Comparison of ENCODE assay signal across 8 cellular contexts in the genomic region with DNA sequence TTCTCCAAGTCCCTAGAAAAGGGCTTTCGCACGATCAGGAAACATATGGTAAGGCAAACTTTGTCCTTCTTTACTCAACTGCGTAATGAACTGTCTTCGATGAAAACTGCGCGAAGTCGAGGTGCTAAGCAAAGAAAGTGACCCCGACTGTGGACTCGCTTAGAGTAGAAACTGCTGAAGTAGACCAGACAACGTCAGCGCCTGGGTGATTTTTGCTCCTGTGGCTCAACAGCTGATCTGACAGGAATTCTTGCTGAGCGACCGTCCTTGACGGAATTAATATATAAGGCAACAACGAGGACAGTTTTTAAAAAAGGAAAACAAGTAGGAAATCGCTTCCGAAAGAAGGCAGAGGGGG. TPM values are rescaled to one million over a fixed set of nuclear protein-coding genes. Genes with fewer than 3 reads are reported as not detected.
DNase-seq lines count a peak whose midpoint lies in the region; ATAC-seq and TF ChIP-seq lines count a peak whose summit lies in the region.

No MANE protein-coding gene starts in this region.

- H3K36me3 Mint-ChIP-seq in activated CD8-positive, alpha-beta T cell treated with anti-CD3 and anti-CD28 coated beads, Interleukin-2, amount 10 ng/mL, durations not matched to agents 7 days and 5 days (ENCODE audit: low read depth), result peaks cover 39% of the 10 kb centered on the region

- peaks cover 27% of the 10 kb centered on the region for H3K4me1 Mint-ChIP-seq in activated CD8-positive, alpha-beta T cell treated with anti-CD3 and anti-CD28 coated beads, Interleukin-2, amount 10 ng/mL, durations not matched to agents 7 days and 5 days (ENCODE audit: low read depth)

- TF ChIP-seq RAD21 in Ishikawa (IDR thresholded peaks at IDR 0.05; ENCODE audit: low read depth), result no peak

- no peak for TF ChIP-seq EP300 in Ishikawa (IDR thresholded peaks at IDR 0.05; ENCODE audit: borderline replicate concordance)

- peak overlapping the region; percentile 97 for H3K4me3 Mint-ChIP-seq in activated CD8-positive, alpha-beta T cell treated with anti-CD3 and anti-CD28 coated beads, Interleukin-2, amount 10 ng/mL, durations not matched to agents 7 days and 5 days

- DNase-seq in NCI-H146 (lab: John Stamatoyannopoulos, UW) (peak; percentile 26), NCI-H146 treated with DMSO at 0.1 percent for 48 hours (lab: John Stamatoyannopoulos, UW; ENCODE audit: unreplicated experiment) (no peak), fibroblast of peridontal ligament (ENCODE audit: extremely low read depth) (peak; percentile 61), myocyte (ENCODE audit: low read depth) (peak; percentile 83), retina (no peak), NCI-H2196 treated with DMSO at 0.1 percent for 48 hours (lab: John Stamatoyannopoulos, UW; ENCODE audit: unreplicated experiment) (no peak)
- DNase-seq in activated CD8-positive, alpha-beta T cell treated with anti-CD3 and anti-CD28 coated beads, Interleukin-2, amount 10 ng/mL, durations not matched to agents 7 days and 5 days, result peak; percentile 37

- POLR2A ChIA-PET in activated CD8-positive, alpha-beta T cell treated with anti-CD3 and anti-CD28 coated beads, Interleukin-2, amount 10 ng/mL, durations not matched to agents 7 days and 5 days (lab: Charles Lee), result interaction anchor here (0.6 to 2.7 kb wide), 15 partner anchors 9 to 280 kb away, joined by 3 to 45 read pairs (median 5); a partner anchor contains a TSS

- CTCF ChIA-PET in activated CD8-positive, alpha-beta T cell treated with anti-CD3 and anti-CD28 coated beads, Interleukin-2, amount 10 ng/mL, durations not matched to agents 7 days and 5 days (lab: Charles Lee), result interaction anchor here (0.8 to 2.7 kb wide), 5 partner anchors 9 to 109 kb away, joined by 3 to 11 read pairs (median 4); no protein-coding TSS in a partner anchor

- H3K27ac Mint-ChIP-seq in activated CD8-positive, alpha-beta T cell treated with anti-CD3 and anti-CD28 coated beads, Interleukin-2, amount 10 ng/mL, durations not matched to agents 7 days and 5 days, result peak overlapping the region; percentile 94

- H3K27me3 Mint-ChIP-seq in activated CD8-positive, alpha-beta T cell treated with anti-CD3 and anti-CD28 coated beads, Interleukin-2, amount 10 ng/mL, durations not matched to agents 7 days and 5 days (ENCODE audit: low read depth), result no peaks in the 10 kb centered on the region

- ATAC-seq in activated CD8-positive, alpha-beta T cell treated with anti-CD3 and anti-CD28 coated beads, Interleukin-2, amount 10 ng/mL, durations not matched to agents 7 days and 5 days, result no peak

- no peaks in the 10 kb centered on the region for H3K9me3 Mint-ChIP-seq in activated CD8-positive, alpha-beta T cell treated with anti-CD3 and anti-CD28 coated beads, Interleukin-2, amount 10 ng/mL, durations not matched to agents 7 days and 5 days (ENCODE audit: insufficient read depth)

TF ChIP-seq in Ishikawa, 13 proteins besides CTCF, POLR2A, EP300 and RAD21:
- TF ChIP-seq NFIC (IDR thresholded peaks at IDR 0.05) (no peak), TEAD4 (IDR thresholded peaks at IDR 0.05) (peak; percentile 36; the same call in 1 of the 2 replicates)

RNA-seq across cellular contexts. Expression of a gene that starts 0.6 kb away (rescaled TPM):
- 100 to 1,000 TPM; 235 to 238 TPM for total RNA-seq in activated CD8-positive, alpha-beta T cell treated with anti-CD3 and anti-CD28 coated beads, Interleukin-2, amount 10 ng/mL, durations not matched to agents 7 days and 5 days
- total RNA-seq in myocyte, result 145 and 176 TPM in 2 replicates
- 375 TPM for polyA plus RNA-seq in myocyte (2012)

RNA-seq across cellular contexts. Expression of a gene that starts 32.7 kb away (rescaled TPM):
- 100 to 1,000 TPM; 112 to 113 TPM for total RNA-seq in activated CD8-positive, alpha-beta T cell treated with anti-CD3 and anti-CD28 coated beads, Interleukin-2, amount 10 ng/mL, durations not matched to agents 7 days and 5 days
- total RNA-seq in myocyte, result 16.4 and 24.0 TPM in 2 replicates
- polyA plus RNA-seq in myocyte (2012), result 10.4 TPM

RNA-seq across cellular contexts. Expression of a gene that starts 35.0 kb away (rescaled TPM):
- total RNA-seq in activated CD8-positive, alpha-beta T cell treated with anti-CD3 and anti-CD28 coated beads, Interleukin-2, amount 10 ng/mL, durations not matched to agents 7 days and 5 days, result 10 to 100 TPM in 1 of 2 experiments, 1 to 10 TPM in 1; 9.7 to 11.1 TPM
- total RNA-seq in myocyte, result 22.3 and 27.5 TPM in 2 replicates
- polyA plus RNA-seq in myocyte (2012), result 21.4 TPM

Comparison
In these comparisons a context has a peak if more than half of its experiments do, and no peak if none do; other contexts are left out.
1. DNase-seq: peak in NCI-H146 (single experiment), activated CD8-positive, alpha-beta T cell treated with anti-CD3 and anti-CD28 coated beads, Interleukin-2, amount 10 ng/mL, durations not matched to agents 7 days and 5 days (single experiment), fibroblast of peridontal ligament (single experiment) and myocyte (single experiment); none in NCI-H146 treated with DMSO at 0.1 percent for 48 hours (single experiment), retina (single experiment) and NCI-H2196 treated with DMSO at 0.1 percent for 48 hours (single experiment).